In the genomic region with DNA sequence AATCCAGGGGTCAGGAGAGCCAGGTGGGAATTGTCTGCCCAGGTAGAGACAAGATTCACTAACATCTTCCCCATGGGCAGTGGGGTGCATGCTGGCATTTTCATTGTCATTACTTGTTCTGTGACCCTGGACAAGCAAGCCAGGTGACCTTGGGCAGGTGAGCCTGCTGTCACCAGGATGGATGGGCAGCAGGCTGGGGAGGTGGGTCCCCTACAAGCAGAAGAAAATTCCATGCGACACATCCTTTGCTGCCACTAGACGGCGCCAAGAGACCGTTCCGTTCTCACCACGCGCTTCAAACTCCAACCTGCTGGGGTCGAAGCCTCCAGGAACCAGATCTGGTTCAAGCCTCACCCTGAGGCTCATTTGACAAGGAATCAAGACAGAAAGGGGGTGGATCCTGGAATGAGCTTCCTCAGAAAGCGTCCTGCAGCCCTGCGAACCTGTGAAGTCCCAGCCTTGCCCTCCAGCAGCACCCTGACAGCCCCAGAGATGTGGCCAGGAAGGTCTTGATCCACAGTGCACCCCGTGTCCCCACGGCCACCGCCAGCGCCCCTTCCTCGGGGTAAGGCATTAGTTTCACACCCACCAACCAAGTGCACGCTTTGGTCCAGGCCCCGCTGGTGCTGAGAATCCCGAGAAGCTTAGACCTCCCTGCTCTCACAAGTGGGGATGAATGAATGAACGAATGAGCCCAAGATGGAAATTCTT, we compare ENCODE assay signal across 8 cellular contexts. TPM values are rescaled to one million over a fixed set of nuclear protein-coding genes. Genes with fewer than 3 reads are reported as not detected.
DNase-seq lines count a peak whose midpoint lies in the region; ATAC-seq and TF ChIP-seq lines count a peak whose summit lies in the region.

No MANE protein-coding gene starts in this region.

- WGBS in gastroesophageal sphincter (ENCODE audit: low coverage in 1 of 2), 2 donors: 50 to 81% methylated on average over 3 to 7 of the region's 19 CpGs
- 36% methylated on average over 19 of the region's 19 CpGs for WGBS in tibial nerve, 2 donors

- no peak for TF ChIP-seq POLR2A in gastroesophageal sphincter (IDR thresholded peaks at IDR 0.05)
- TF ChIP-seq POLR2A in tibial nerve (IDR thresholded peaks at IDR 0.05): no peak

- H3K36me3 Mint-ChIP-seq in osteocyte (ENCODE audit: unreplicated experiment): no peaks in the 10 kb centered on the region

- no peak overlapping the region for H3K4me3 Mint-ChIP-seq in osteocyte (ENCODE audit: unreplicated experiment)

- ATAC-seq in gastroesophageal sphincter: no peak
- no peak for ATAC-seq in HG03571 (IDR thresholded peaks at IDR 0.05; ENCODE audit: unreplicated experiment)

- H3K9me3 ChIP-seq in SK-N-MC (ENCODE audit: low read depth, low read length): no peaks in the 10 kb centered on the region
- H3K9me3 ChIP-seq in gastroesophageal sphincter: no peaks in the 10 kb centered on the region
- no peaks in the 10 kb centered on the region for H3K9me3 ChIP-seq in tibial nerve

- H3K27ac Mint-ChIP-seq in osteocyte (ENCODE audit: unreplicated experiment): peak overlapping the region; percentile 77

- H3K4me1 ChIP-seq in gastroesophageal sphincter (peaks cover 0 to 40% (median 13%) of the 10 kb centered on the region in 3 donors), tibial nerve (peaks cover 0 to 34% (median 6%) of the 10 kb centered on the region in 4 donors)

- no peak overlapping the region for H3K9ac ChIP-seq in SK-N-MC (ENCODE audit: insufficient read length)

- H3K27me3 ChIP-seq in gastroesophageal sphincter (no peaks in the 10 kb centered on the region), tibial nerve (no peaks in the 10 kb centered on the region)

- H3K27me3 Mint-ChIP-seq in osteocyte (ENCODE audit: unreplicated experiment): no peaks in the 10 kb centered on the region

- peak in 3 of 4 experiments; percentile 88 to 92 (median 89) for TF ChIP-seq CTCF in gastroesophageal sphincter (IDR thresholded peaks at IDR 0.05)
- TF ChIP-seq CTCF in osteocyte (IDR thresholded peaks at IDR 0.05): peak; percentile 85
- peak; percentile 71 to 89 (median 77) for TF ChIP-seq CTCF in tibial nerve (IDR thresholded peaks at IDR 0.05)

- H3K9me3 Mint-ChIP-seq in osteocyte (ENCODE audit: unreplicated experiment): no peaks in the 10 kb centered on the region

- DNase-seq in G401 (ENCODE audit: low spot score) (peak; percentile 88), NCI-H1092 treated with DMSO at 0.1 percent for 48 hours (lab: John Stamatoyannopoulos, UW) (peak; percentile 78), SK-N-MC (ENCODE audit: low read depth, low spot score) (peak; percentile 52), osteocyte (ENCODE audit: extremely low spot score, unreplicated experiment) (peak; percentile 90), tibial nerve (ENCODE audit: low spot score in 2 of 2) (peak; percentile 31 to 62)
- DNase-seq in activated naive CD4-positive, alpha-beta T cell treated with Interleukin-2 at 50 U/mL for 16 hours: peak; percentile 78

- peaks cover 35% of the 10 kb centered on the region for H3K4me1 Mint-ChIP-seq in osteocyte (ENCODE audit: unreplicated experiment)

- in situ Hi-C loops in G401 (cut with HindIII; ENCODE audit: low sequenced_read_pairs): no loop called here

- H3K4me3 ChIP-seq in SK-N-MC (no peak overlapping the region), gastroesophageal sphincter (no peak overlapping the region), tibial nerve (no peak overlapping the region)

- H3K36me3 ChIP-seq in SK-N-MC (ENCODE audit: insufficient read depth, low read length) (no peaks in the 10 kb centered on the region), gastroesophageal sphincter (no peaks in the 10 kb centered on the region), tibial nerve (peaks cover 0 to 2% (median 0%) of the 10 kb centered on the region in 3 donors)

- TF ChIP-seq EP300 in gastroesophageal sphincter (IDR thresholded peaks at IDR 0.05): no peak
- TF ChIP-seq EP300 in tibial nerve (IDR thresholded peaks at IDR 0.05): peak in 1 of 2 donors; percentile 35

- H3K27ac ChIP-seq in SK-N-MC (no peak overlapping the region), gastroesophageal sphincter (peak overlapping the region in 1 of 4 donors; percentile 39), tibial nerve (no peak overlapping the region)

RNA-seq across cellular contexts. Expression of a gene that starts 3.2 kb away (rescaled TPM):
- 116 and 187 TPM in 2 replicates for total RNA-seq in G401 (2014; rRNA removed; shearing (Covaris generic))
- 1,000 to 10,000 TPM in 1 of 4 donors, 100 to 1,000 TPM in 3; 606 to 1,020 (median 666) TPM for total RNA-seq in gastroesophageal sphincter
- 821 and 886 TPM in 2 replicates for total RNA-seq in osteocyte
- total RNA-seq in tibial nerve: 100 to 1,000 TPM; 506 to 690 (median 631) TPM
